Comparison of ENCODE assay signal across 17 cellular contexts in the genomic region with DNA sequence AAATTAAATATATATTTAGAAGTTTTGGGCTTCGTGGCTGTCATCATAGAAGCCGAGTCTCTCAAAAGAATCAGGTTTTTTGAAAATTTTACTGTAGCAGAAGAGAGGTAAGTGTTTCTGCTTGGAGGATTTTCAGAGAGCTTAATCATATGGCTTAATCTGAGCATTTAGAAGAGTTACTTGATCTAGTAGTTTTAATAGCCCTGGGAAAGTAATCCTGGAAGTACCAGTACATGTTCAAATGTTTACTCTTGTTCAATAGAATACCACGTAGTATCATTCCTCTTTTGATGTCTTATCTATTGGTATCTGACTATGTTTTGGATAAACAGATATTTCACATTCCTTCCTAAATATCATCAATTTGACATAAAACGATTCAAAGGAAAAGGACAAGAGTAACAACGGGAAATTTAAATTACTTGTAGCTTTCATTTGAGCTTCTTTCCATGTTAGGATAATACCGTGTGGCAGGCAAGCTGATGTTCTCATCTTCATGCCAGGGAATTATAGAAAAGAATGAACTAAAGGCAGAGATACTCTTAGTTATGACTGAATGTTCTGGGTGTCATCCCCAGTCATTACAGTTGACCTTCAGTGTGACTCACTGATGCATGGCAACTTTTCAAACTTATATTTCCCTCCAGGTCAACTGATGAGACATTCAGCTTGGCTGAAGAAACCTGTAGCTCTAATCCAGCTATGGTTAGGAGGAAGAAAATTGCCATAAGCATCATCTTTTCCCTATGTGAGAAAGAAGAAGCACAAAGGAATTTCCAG.
DNase-seq lines count a peak whose midpoint lies in the region; ATAC-seq, FAIRE-seq and TF ChIP-seq lines count a peak whose summit lies in the region.
"Had no signal": no experiment of that assay in that cellular context is flagged by ENCODE, and none has a peak within 500 bp of the region (broad histone marks: within the 10 kb centered on the region; RNA-seq: fewer than 3 reads in every experiment).

No MANE protein-coding gene starts in this region.

- H3K9me3 Mint-ChIP-seq in naive thymus-derived CD4-positive, alpha-beta T cell: peaks cover 0 to 1% (median 0%) of the 10 kb centered on the region in 11 donors
- H3K9me3 Mint-ChIP-seq: activated T-cell treated with anti-CD3 and anti-CD28 coated beads, Interleukin-2, amount 50 U/mL, for 4 hours; stimulated activated naive CD8-positive, alpha-beta T cell treated with anti-CD3 and anti-CD28 coated beads, Interleukin-15, Interleukin-2, amounts not matched to agents 100 ng/mL and 50 ng/mL, for 24 hours had no signal

- no peak for TF ChIP-seq CTCF in RWPE2 (IDR thresholded peaks at IDR 0.05; ENCODE audit: poor library complexity, severe bottlenecking)

- POLR2A ChIA-PET in naive thymus-derived CD4-positive, alpha-beta T cell (lab: Charles Lee): no interaction called here

- no peak overlapping the region for H3K4me3 ChIP-seq in RWPE2 (ENCODE audit: severe bottlenecking)
- no peak overlapping the region for H3K4me3 ChIP-seq in naive thymus-derived CD4-positive, alpha-beta T cell (ENCODE audit: low read length)
- H3K4me3 ChIP-seq: skin epidermis, vagina had no signal

- no peaks in the 10 kb centered on the region for H3K27me3 ChIP-seq in RWPE2 (ENCODE audit: insufficient read depth, poor library complexity, severe bottlenecking)
- H3K27me3 ChIP-seq in naive thymus-derived CD4-positive, alpha-beta T cell (ENCODE audit: control insufficient read depth in 2 of 2, insufficient read depth in 2 of 2, low read length in 2 of 2): no peaks in the 10 kb centered on the region
- H3K27me3 ChIP-seq: vagina had no signal

- peaks cover 6% of the 10 kb centered on the region for H3K4me1 ChIP-seq in RWPE2 (ENCODE audit: insufficient read depth, poor library complexity, severe bottlenecking)
- no peaks in the 10 kb centered on the region for H3K4me1 ChIP-seq in naive thymus-derived CD4-positive, alpha-beta T cell (ENCODE audit: control insufficient read depth in 2 of 2, insufficient read depth in 2 of 2, low read length in 2 of 2)
- H3K4me1 ChIP-seq: vagina had no signal

- H3K27me3 Mint-ChIP-seq in naive thymus-derived CD4-positive, alpha-beta T cell: no peaks in the 10 kb centered on the region
- H3K27me3 Mint-ChIP-seq: stimulated activated naive CD8-positive, alpha-beta T cell treated with anti-CD3 and anti-CD28 coated beads, Interleukin-15, Interleukin-2, amounts not matched to agents 100 ng/mL and 50 ng/mL, for 24 hours had no signal

- no peaks in the 10 kb centered on the region for H3K9me3 ChIP-seq in RWPE2 (ENCODE audit: severe bottlenecking)
- H3K9me3 ChIP-seq in naive thymus-derived CD4-positive, alpha-beta T cell (ENCODE audit: control insufficient read depth in 2 of 3, low read length in 3 of 3): no peaks in the 10 kb centered on the region
- H3K9me3 ChIP-seq: vagina had no signal

- CTCF ChIA-PET in naive thymus-derived CD4-positive, alpha-beta T cell (lab: Charles Lee): interaction anchor here (0.6 to 2.4 kb wide), 3 partner anchors 145 to 345 kb away, joined by 3 to 8 read pairs (median 7); no protein-coding TSS in a partner anchor

- peaks cover 0 to 10% (median 0%) of the 10 kb centered on the region in 7 donors for H3K4me1 Mint-ChIP-seq in naive thymus-derived CD4-positive, alpha-beta T cell

- no peak for FAIRE-seq in GM12891 (lab: Jason Lieb, UNC)

- peaks cover 11 to 42% (median 24%) of the 10 kb centered on the region in 5 donors for H3K36me3 Mint-ChIP-seq in naive thymus-derived CD4-positive, alpha-beta T cell

- peaks cover 6% of the 10 kb centered on the region; the same call in 1 of the 2 replicates for H3K36me3 ChIP-seq in RWPE2 (ENCODE audit: low read depth)
- H3K36me3 ChIP-seq in naive thymus-derived CD4-positive, alpha-beta T cell (ENCODE audit: control insufficient read depth in 2 of 3, insufficient read depth in 3 of 3, low read length in 3 of 3): peaks cover 0 to 15% (median 0%) of the 10 kb centered on the region in 3 experiments

- H3K4me3 Mint-ChIP-seq in naive thymus-derived CD4-positive, alpha-beta T cell: no peak overlapping the region
- H3K4me3 Mint-ChIP-seq: activated T-cell treated with anti-CD3 and anti-CD28 coated beads, Interleukin-2, amount 50 U/mL, for 4 hours; stimulated activated naive CD8-positive, alpha-beta T cell treated with anti-CD3 and anti-CD28 coated beads, Interleukin-15, Interleukin-2, amounts not matched to agents 100 ng/mL and 50 ng/mL, for 24 hours had no signal

- TF ChIP-seq POLR2A in GM12891 (IDR thresholded peaks at IDR 0.05; ENCODE audit: low read depth, low read length): no peak

- no peak overlapping the region for H3K27ac Mint-ChIP-seq in naive thymus-derived CD4-positive, alpha-beta T cell
- H3K27ac Mint-ChIP-seq: stimulated activated naive CD8-positive, alpha-beta T cell treated with anti-CD3 and anti-CD28 coated beads, Interleukin-15, Interleukin-2, amounts not matched to agents 100 ng/mL and 50 ng/mL, for 24 hours had no signal

- peak; percentile 53 for ATAC-seq in RWPE2 (ENCODE audit: low read depth)
- no peak for ATAC-seq in naive thymus-derived CD4-positive, alpha-beta T cell
- ATAC-seq: activated T-cell treated with anti-CD3 and anti-CD28 coated beads, Interleukin-2, amount 50 U/mL, for 4 hours had no signal

- DNase-seq in GM04504 (ENCODE audit: low read depth) (peak; percentile 38), RWPE2 (ENCODE audit: low spot score) (no peak), fibroblast of peridontal ligament (ENCODE audit: extremely low read depth) (peak; percentile 36), stromal cell of bone marrow (ENCODE audit: low read depth) (peak; percentile 38), GM12891 (ENCODE audit: insufficient read length, low spot score) (no peak), NCI-H510A treated with DMSO at 0.1 percent for 48 hours (lab: John Stamatoyannopoulos, UW) (no peak)
- DNase-seq in naive thymus-derived CD4-positive, alpha-beta T cell: no peak
- DNase-seq: activated CD4-positive, alpha-beta T cell treated with anti-CD3 and anti-CD28 coated beads, Interleukin-2, amount 50 U/mL, for 4 hours; activated T-cell treated with anti-CD3 and anti-CD28 coated beads, Interleukin-2, amount 50 U/mL, for 4 hours; COR-L47; kidney glomerular epithelial cell; NCI-H1105; SIG-M5 had no signal

- intact Hi-C loops in naive thymus-derived CD4-positive, alpha-beta T cell (cut with micrococcal nuclease): no loop called here

- peak overlapping the region; percentile 4 for H3K27ac ChIP-seq in RWPE2 (ENCODE audit: poor library complexity, severe bottlenecking)
- H3K27ac ChIP-seq in naive thymus-derived CD4-positive, alpha-beta T cell (ENCODE audit: low read depth, low read length): no peak overlapping the region
- H3K27ac ChIP-seq: epithelial cell of prostate, skin epidermis, vagina had no signal

TF ChIP-seq in GM12891, 5 proteins besides CTCF, POLR2A, EP300 and RAD21:
- TF ChIP-seq SPI1 (IDR thresholded peaks at IDR 0.05; ENCODE audit: low read depth, low read length) (no peak), POU2F2 (IDR thresholded peaks at IDR 0.05; ENCODE audit: low read depth, low read length) (no peak), PAX5 (IDR thresholded peaks at IDR 0.05; ENCODE audit: insufficient read depth, low read length, severe bottlenecking) (no peak), POLR2AphosphoS5 (IDR thresholded peaks at IDR 0.05; ENCODE audit: low read depth, low read length) (no peak), TAF1 (IDR thresholded peaks at IDR 0.05; ENCODE audit: low read depth, low read length) (no peak)

Comparison
In these comparisons a context has a peak if more than half of its experiments do, and no peak if none do; other contexts are left out.
1. DNase-seq: peak in GM04504 (single experiment), fibroblast of peridontal ligament (single experiment) and stromal cell of bone marrow (single experiment); none in RWPE2 (single experiment), GM12891 (single experiment), naive thymus-derived CD4-positive, alpha-beta T cell (0 of 9) and NCI-H510A treated with DMSO at 0.1 percent for 48 hours (single experiment).